In the genomic region with DNA sequence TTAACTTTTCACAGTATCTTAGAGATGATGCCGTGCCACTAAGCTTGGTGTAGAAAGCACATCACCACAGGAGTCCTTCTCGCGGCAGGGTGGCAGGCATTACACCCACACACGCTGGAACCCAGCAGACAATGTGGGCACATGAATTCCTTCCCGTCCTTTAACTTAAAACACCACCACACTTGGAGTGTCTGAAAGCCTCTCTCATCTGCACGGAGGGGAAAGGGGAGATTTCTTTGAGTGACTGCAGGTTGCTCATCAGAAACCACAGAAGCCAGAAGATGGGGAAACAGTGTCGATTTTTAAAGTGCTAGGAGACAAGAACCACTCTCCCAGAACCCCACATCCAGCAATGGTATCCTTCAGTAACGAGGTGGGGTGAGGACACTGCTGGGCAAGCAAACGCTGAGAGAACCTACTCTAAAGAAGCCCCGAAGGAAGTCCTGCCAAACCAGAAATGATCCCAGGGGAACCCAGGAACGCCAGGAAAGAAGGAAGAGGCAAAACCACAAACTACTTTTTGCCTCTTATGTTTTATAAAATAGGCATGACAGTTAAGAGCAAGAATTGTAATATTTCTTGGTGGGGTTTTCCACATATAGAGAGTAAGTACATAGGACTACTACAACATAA, we compare ENCODE assay signal across 12 cellular contexts.
A peak's percentile ranks its signal among the peaks of the same experiment; 100 is the strongest.
DNase-seq lines count a peak whose midpoint lies in the region; ATAC-seq and TF ChIP-seq lines count a peak whose summit lies in the region.
"Had no signal": no experiment of that assay in that cellular context is flagged by ENCODE, and none has a peak within 500 bp of the region (broad histone marks: within the 10 kb centered on the region; RNA-seq: fewer than 3 reads in every experiment).

No MANE protein-coding gene starts in this region.

- peaks cover 36% of the 10 kb centered on the region for H3K36me3 Mint-ChIP-seq in T-helper 1 cell treated with Interleukin-12 subunit alpha and Interleukin-12 subunit beta and Interleukin-4 antibody, amounts not matched to agents 30 μg/mL and 1 μg/mL, for 36 hours (ENCODE audit: low read depth)
- H3K36me3 Mint-ChIP-seq in stimulated activated memory B cell treated with anti-CD40 and anti-IgM and Interleukin-4, amounts not matched to agents 10 μg/mL and 1 μg/mL and 100 μg/mL, for 72 hours: peaks cover 42% of the 10 kb centered on the region
- no peaks in the 10 kb centered on the region for H3K36me3 Mint-ChIP-seq in progenitor cell of endocrine pancreas (ENCODE audit: insufficient read depth)

- H3K4me1 Mint-ChIP-seq in T-helper 1 cell treated with Interleukin-12 subunit alpha and Interleukin-12 subunit beta and Interleukin-4 antibody, amounts not matched to agents 30 μg/mL and 1 μg/mL, for 36 hours (ENCODE audit: low read depth): peaks cover 65% of the 10 kb centered on the region
- H3K4me1 Mint-ChIP-seq in stimulated activated memory B cell treated with anti-CD40 and anti-IgM and Interleukin-4, amounts not matched to agents 10 μg/mL and 1 μg/mL and 100 μg/mL, for 72 hours: peaks cover 64% of the 10 kb centered on the region
- H3K4me1 Mint-ChIP-seq in progenitor cell of endocrine pancreas (ENCODE audit: low read depth): peaks cover 8% of the 10 kb centered on the region

- H3K9me3 Mint-ChIP-seq in T-helper 1 cell treated with Interleukin-12 subunit alpha and Interleukin-12 subunit beta and Interleukin-4 antibody, amounts not matched to agents 30 μg/mL and 1 μg/mL, for 36 hours: no peaks in the 10 kb centered on the region
- H3K9me3 Mint-ChIP-seq in stimulated activated memory B cell treated with anti-CD40 and anti-IgM and Interleukin-4, amounts not matched to agents 10 μg/mL and 1 μg/mL and 100 μg/mL, for 72 hours: no peaks in the 10 kb centered on the region
- H3K9me3 Mint-ChIP-seq in progenitor cell of endocrine pancreas (ENCODE audit: low read depth): no peaks in the 10 kb centered on the region

- peak overlapping the region; percentile 61 for H3K4me3 Mint-ChIP-seq in T-helper 1 cell treated with Interleukin-12 subunit alpha and Interleukin-12 subunit beta and Interleukin-4 antibody, amounts not matched to agents 30 μg/mL and 1 μg/mL, for 36 hours
- H3K4me3 Mint-ChIP-seq in stimulated activated memory B cell treated with anti-CD40 and anti-IgM and Interleukin-4, amounts not matched to agents 10 μg/mL and 1 μg/mL and 100 μg/mL, for 72 hours: no peak overlapping the region
- no peak overlapping the region for H3K4me3 Mint-ChIP-seq in progenitor cell of endocrine pancreas (ENCODE audit: low read depth)

- TF ChIP-seq CTCF in NB4 (IDR thresholded peaks at IDR 0.05; ENCODE audit: low read depth, low read length) (no peak), astrocyte of the cerebellum (IDR thresholded peaks at IDR 0.05; ENCODE audit: low read depth, low read length, missing control alignments) (no peak), progenitor cell of endocrine pancreas (IDR thresholded peaks at IDR 0.05; ENCODE audit: unreplicated experiment) (no peak)

- no peak for TF ChIP-seq POLR2A in NB4 (IDR thresholded peaks at IDR 0.05; ENCODE audit: extremely low read depth, insufficient read length)

- no peak overlapping the region for H3K27ac Mint-ChIP-seq in T-helper 1 cell treated with Interleukin-12 subunit alpha and Interleukin-12 subunit beta and Interleukin-4 antibody, amounts not matched to agents 30 μg/mL and 1 μg/mL, for 36 hours
- peak overlapping the region; percentile 72 for H3K27ac Mint-ChIP-seq in stimulated activated memory B cell treated with anti-CD40 and anti-IgM and Interleukin-4, amounts not matched to agents 10 μg/mL and 1 μg/mL and 100 μg/mL, for 72 hours
- no peak overlapping the region for H3K27ac Mint-ChIP-seq in progenitor cell of endocrine pancreas

- no peak for DNase-seq in T-helper 1 cell
- DNase-seq in NB4 (ENCODE audit: low read depth): peak; percentile 96
- DNase-seq in astrocyte of the cerebellum (ENCODE audit: low read depth): peak; percentile 27
- DNase-seq in DMS53 (lab: John Stamatoyannopoulos, UW): no peak
- no peak for DNase-seq in NCI-H1092 (lab: John Stamatoyannopoulos, UW)
- DNase-seq in progenitor cell of endocrine pancreas (ENCODE audit: low spot score, unreplicated experiment): no peak
- DNase-seq: body of pancreas, Karpas-422, NCI-H446 treated with DMSO at 0.1 percent for 48 hours, sigmoid colon had no signal

- H3K4me3 ChIP-seq in NB4 (ENCODE audit: low read depth, low read length): peak overlapping the region; percentile 33
- H3K4me3 ChIP-seq in astrocyte of the cerebellum (ENCODE audit: low read depth, low read length): no peak overlapping the region
- H3K4me3 ChIP-seq: body of pancreas, sigmoid colon had no signal

- ATAC-seq in stimulated activated memory B cell treated with anti-CD40 and anti-IgM and Interleukin-4, amounts not matched to agents 10 μg/mL and 1 μg/mL and 100 μg/mL, for 72 hours: no peak
- ATAC-seq: body of pancreas had no signal

- in situ Hi-C loops in astrocyte of the cerebellum (cut with HindIII; ENCODE audit: low sequenced_read_pairs): loop anchor here (5.0 kb wide), 1 partner anchor 48 kb away; no protein-coding TSS in a partner anchor

- peaks cover 33% of the 10 kb centered on the region for H3K27me3 Mint-ChIP-seq in T-helper 1 cell treated with Interleukin-12 subunit alpha and Interleukin-12 subunit beta and Interleukin-4 antibody, amounts not matched to agents 30 μg/mL and 1 μg/mL, for 36 hours (ENCODE audit: low read depth)
- no peaks in the 10 kb centered on the region for H3K27me3 Mint-ChIP-seq in stimulated activated memory B cell treated with anti-CD40 and anti-IgM and Interleukin-4, amounts not matched to agents 10 μg/mL and 1 μg/mL and 100 μg/mL, for 72 hours
- H3K27me3 Mint-ChIP-seq in progenitor cell of endocrine pancreas: no peaks in the 10 kb centered on the region

Comparison
In these comparisons a context has a peak if more than half of its experiments do, and no peak if none do; other contexts are left out.
1. DNase-seq: peak in NB4 (single experiment) and astrocyte of the cerebellum (single experiment); none in T-helper 1 cell (0 of 5), DMS53 (single experiment), NCI-H1092 (single experiment) and progenitor cell of endocrine pancreas (single experiment).